Comparison of ENCODE assay signal across 15 cellular contexts in the genomic region with DNA sequence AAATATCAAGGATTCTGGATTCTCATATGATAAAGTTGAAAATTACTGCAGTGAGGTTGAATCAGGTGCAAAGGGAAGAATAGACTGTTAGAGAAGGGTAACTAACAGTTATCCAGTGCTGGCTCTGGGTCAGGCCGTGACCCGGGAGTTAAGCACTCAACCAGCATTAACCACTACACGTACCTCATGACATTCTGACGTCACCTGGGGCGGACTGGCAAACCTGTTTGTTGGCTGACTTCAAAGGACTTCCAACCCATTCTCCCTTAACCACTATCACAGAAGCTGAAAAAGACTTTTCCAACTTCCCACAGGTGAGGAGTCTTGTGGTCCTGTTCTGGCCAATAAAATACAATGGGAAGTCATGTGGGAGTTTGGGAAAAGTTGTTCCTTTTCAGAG.
"Had no signal": no experiment of that assay in that cellular context is flagged by ENCODE, and none has a peak within 500 bp of the region (broad histone marks: within the 10 kb centered on the region; RNA-seq: fewer than 3 reads in every experiment).

No MANE protein-coding gene starts in this region.

- ATAC-seq: left lobe of liver; natural killer cell; sciatic nerve; stimulated activated memory B cell treated with anti-CD40 and anti-IgM and Interleukin-4, amounts not matched to agents 10 μg/mL and 1 μg/mL and 100 μg/mL, for 72 hours had no signal

- H3K27ac ChIP-seq: neutrophil, parathyroid adenoma, thyroid gland had no signal

- H3K9ac ChIP-seq: parathyroid adenoma had no signal

- H3K36me3 ChIP-seq: gastrocnemius medialis, neutrophil, thyroid gland had no signal

- H3K27me3 ChIP-seq: gastrocnemius medialis, neutrophil, thyroid gland had no signal

- DNase-seq: cortex of kidney; effector CD4-positive, alpha-beta T cell; foreskin fibroblast; gastrocnemius medialis; kidney; natural killer cell; stimulated activated CD4-positive, alpha-beta T cell treated with anti-CD3 and anti-CD28 coated beads, Interleukin-2, amount 100 ng/mL, for 24 hours; stimulated activated CD4-positive, alpha-beta T cell treated with anti-CD3 and anti-CD28 coated beads, Interleukin-4, amount 100 ng/mL, for 24 hours; thyroid gland had no signal

- H3K4me1 ChIP-seq: thyroid gland had no signal

- H2AFZ ChIP-seq: parathyroid adenoma had no signal

- H3K9me3 ChIP-seq: gastrocnemius medialis, neutrophil, thyroid gland had no signal

- H3K79me2 ChIP-seq: parathyroid adenoma had no signal

- H3K4me3 ChIP-seq: gastrocnemius medialis, lung, thyroid gland had no signal
